ENCODE assay signal across 3 cellular contexts in genomic region chr6:10696655-10697054, GRCh38.
TF ChIP-seq lines count a peak whose summit lies in the region.

No MANE protein-coding gene starts in this region.

TF ChIP-seq in SK-N-SH, 30 proteins besides CTCF, POLR2A, EP300 and RAD21:
- TF ChIP-seq CHD2 (IDR thresholded peaks at IDR 0.05; ENCODE audit: low read length, partially characterized antibody) (no peak), ELF1 (IDR thresholded peaks at IDR 0.05) (no peak), TAF1 (IDR thresholded peaks at IDR 0.05; ENCODE audit: borderline replicate concordance, low read depth, low read length) (no peak)

TF ChIP-seq in SK-N-SH treated with all-trans-retinoic acid at 6 μM for 48 hours, 23 proteins besides CTCF, POLR2A, EP300 and RAD21:
- TF ChIP-seq GLIS3 (CRISPR knock-in tag; IDR thresholded peaks at IDR 0.05) (no peak), ARNTL (CRISPR knock-in tag; IDR thresholded peaks at IDR 0.05; ENCODE audit: borderline replicate concordance, low read depth) (no peak), RARB (CRISPR knock-in tag; IDR thresholded peaks at IDR 0.05) (no peak), ZNF70 (CRISPR knock-in tag; IDR thresholded peaks at IDR 0.05) (no peak), ZFP30 (CRISPR knock-in tag; IDR thresholded peaks at IDR 0.05) (no peak), ISL1 (CRISPR knock-in tag; IDR thresholded peaks at IDR 0.05) (no peak), TSHZ2 (CRISPR knock-in tag; IDR thresholded peaks at IDR 0.05) (no peak)

TF ChIP-seq in neural cell, 6 proteins besides CTCF, POLR2A, EP300 and RAD21:
- TF ChIP-seq POLR2AphosphoS5 (IDR thresholded peaks at IDR 0.05) (no peak), MXI1 (conservative IDR thresholded peaks at IDR 0.05; ENCODE audit: poor library complexity, severe bottlenecking) (no peak), REST (IDR thresholded peaks at IDR 0.05; ENCODE audit: borderline replicate concordance) (no peak), TAF1 (IDR thresholded peaks at IDR 0.05; ENCODE audit: low read depth) (no peak), EZH2 (IDR thresholded peaks at IDR 0.05; ENCODE audit: borderline replicate concordance, insufficient read depth, low read length, poor library complexity, severe bottlenecking) (no peak), SMC3 (conservative IDR thresholded peaks at IDR 0.05; ENCODE audit: poor library complexity) (no peak)
